25 cellular contexts compared by ENCODE assay signal in genomic region chr4:7664106-7664505, GRCh38.
"Had no signal": no experiment of that assay in that cellular context is flagged by ENCODE, and none has a peak within 500 bp of the region (broad histone marks: within the 10 kb centered on the region; RNA-seq: fewer than 3 reads in every experiment).

No MANE protein-coding gene starts in this region.

- H3K4me3 Mint-ChIP-seq: dendritic cell treated with granulocyte-macrophage colony-stimulating factor and Interleukin-4, amounts not matched to agents 40 ng/mL and 50 ng/mL, for 4 days; effector memory CD8-positive, alpha-beta T cell; endodermal cell; immature natural killer cell; memory B cell had no signal

- H3K9me3 Mint-ChIP-seq: dendritic cell treated with granulocyte-macrophage colony-stimulating factor and Interleukin-4, amounts not matched to agents 40 ng/mL and 50 ng/mL, for 4 days; effector memory CD8-positive, alpha-beta T cell; endodermal cell; immature natural killer cell had no signal

- H3K27me3 ChIP-seq: colonic mucosa, gastrocnemius medialis, heart left ventricle, hepatocyte, left lung had no signal

- DNase-seq: colonic mucosa; cortex of kidney; effector CD8-positive, alpha-beta T cell; effector memory CD8-positive, alpha-beta T cell; endodermal cell; erythroblast; esophagus squamous epithelium; foreskin fibroblast; foreskin melanocyte; gastrocnemius medialis; hypothalamus; immature natural killer cell; islet precursor cell; left cardiac atrium; left lung; mammary epithelial cell; mesendoderm; midbrain had no signal

- H3K27ac Mint-ChIP-seq: dendritic cell treated with granulocyte-macrophage colony-stimulating factor and Interleukin-4, amounts not matched to agents 40 ng/mL and 50 ng/mL, for 4 days; effector memory CD8-positive, alpha-beta T cell; endodermal cell; memory B cell had no signal

- H3K9me3 ChIP-seq: colonic mucosa, esophagus squamous epithelium, gastrocnemius medialis, heart left ventricle, left lung had no signal

- H3K27ac ChIP-seq: colonic mucosa, epithelial cell of prostate, esophagus squamous epithelium, gastrocnemius medialis, heart left ventricle, hepatocyte, left lung had no signal

- ATAC-seq: effector memory CD8-positive, alpha-beta T cell; esophagus mucosa; gastrocnemius medialis; heart left ventricle; left cardiac atrium; left lung had no signal

- H3K4me1 Mint-ChIP-seq: endodermal cell, memory B cell had no signal

- H3K4me1 ChIP-seq: colonic mucosa, esophagus squamous epithelium, gastrocnemius medialis, heart left ventricle, left lung had no signal

- H3K4me2 ChIP-seq: hepatocyte had no signal

- H3K36me3 ChIP-seq: colonic mucosa, esophagus squamous epithelium, gastrocnemius medialis, heart left ventricle had no signal

- H2AFZ ChIP-seq: hepatocyte had no signal

- H3K4me3 ChIP-seq: colonic mucosa, esophagus squamous epithelium, gastrocnemius medialis, heart left ventricle, hepatocyte, left lung, lung had no signal

- H3K79me2 ChIP-seq: hepatocyte had no signal
